Comparison of ENCODE assay signal across 29 cellular contexts in genomic region chr6:17728551-17729222, GRCh38.
"Had no signal": no experiment of that assay in that cellular context is flagged by ENCODE, and none has a peak within 500 bp of the region (broad histone marks: within the 10 kb centered on the region; RNA-seq: fewer than 3 reads in every experiment).

No MANE protein-coding gene starts in this region.

- H3K27me3 ChIP-seq: brain microvascular endothelial cell, dorsolateral prefrontal cortex, gastroesophageal sphincter had no signal

- H3K4me1 ChIP-seq: gastroesophageal sphincter had no signal

- H3K4me3 ChIP-seq: coronary artery, dorsolateral prefrontal cortex, gastroesophageal sphincter had no signal

- H3K27ac ChIP-seq: brain microvascular endothelial cell, coronary artery, dorsolateral prefrontal cortex, gastroesophageal sphincter, VCaP had no signal

- DNase-seq: activated B cell treated with CpG ODN at 0.5 μM for 24 hours; activated CD4-positive, alpha-beta T cell treated with anti-CD3 and anti-CD28 coated beads for 48 hours; activated CD4-positive, alpha-beta T cell treated with anti-CD3 and anti-CD28 coated beads, Interleukin-2, amount 50 U/mL, for 1 hour; activated CD4-positive, alpha-beta T cell treated with anti-CD3 and anti-CD28 coated beads, Interleukin-2, amount 50 U/mL, for 48 hours; activated CD8-positive, alpha-beta memory T cell treated with anti-CD3 and anti-CD28 coated beads for 24 hours; activated CD8-positive, alpha-beta T cell treated with anti-CD3 and anti-CD28 coated beads for 36 hours; activated effector memory CD4-positive, alpha-beta T cell treated with Interleukin-2 at 50 U/mL for 16 hours; activated gamma-delta T cell treated with Interleukin-2 at 50 U/mL for 16 hours; activated naive CD4-positive, alpha-beta T cell treated with anti-CD3 and anti-CD28 coated beads, Interleukin-2, amount 50 U/mL, for 16 hours; activated naive CD4-positive, alpha-beta T cell treated with Interleukin-2 at 50 U/mL for 16 hours; activated T-cell treated with anti-CD3 and anti-CD28 coated beads, Interleukin-2, amount 50 U/mL, for 4 hours; amniotic stem cell; anterior cingulate cortex; brain microvascular endothelial cell; dorsolateral prefrontal cortex; effector memory CD4-positive, alpha-beta T cell; foreskin melanocyte; T-helper 2 cell had no signal

- H3K36me3 Mint-ChIP-seq: activated naive CD8-positive, alpha-beta T cell had no signal

- H3K4me3 Mint-ChIP-seq: activated B cell treated with CpG ODN at 0.5 μM for 24 hours; activated CD8-positive, alpha-beta T cell treated with anti-CD3 and anti-CD28 coated beads for 36 hours; activated naive CD8-positive, alpha-beta T cell; activated T-cell treated with anti-CD3 and anti-CD28 coated beads, Interleukin-2, amount 50 U/mL, for 4 hours; activated T-helper 17 cell treated with anti-CD3 and anti-CD28 coated beads, Interleukin-2, amount 50 U/mL, for 72 hours; central memory CD8-positive, alpha-beta T cell; dendritic cell treated with granulocyte-macrophage colony-stimulating factor and Interleukin-4, amounts not matched to agents 40 ng/mL and 50 ng/mL, for 4 days had no signal

- FAIRE-seq: astrocyte, bronchial epithelial cell, TTC549 had no signal

- H3K36me3 ChIP-seq: brain microvascular endothelial cell, gastroesophageal sphincter had no signal

- ATAC-seq: activated CD4-positive, CD25-positive, alpha-beta regulatory T cell treated with anti-CD3 and anti-CD28 coated beads, Interleukin-2, amount 50 U/mL, for 24 hours; activated CD8-positive, alpha-beta T cell treated with anti-CD3 and anti-CD28 coated beads for 36 hours; activated T-cell treated with anti-CD3 and anti-CD28 coated beads, Interleukin-2, amount 50 U/mL, for 4 hours; activated T-helper 17 cell treated with anti-CD3 and anti-CD28 coated beads, Interleukin-2, amount 50 U/mL, for 72 hours; gastroesophageal sphincter had no signal

- H3K4me1 Mint-ChIP-seq: activated B cell treated with CpG ODN at 0.5 μM for 24 hours; activated T-helper 17 cell treated with anti-CD3 and anti-CD28 coated beads, Interleukin-2, amount 50 U/mL, for 72 hours; central memory CD8-positive, alpha-beta T cell had no signal

- H3K27ac Mint-ChIP-seq: activated B cell treated with CpG ODN at 0.5 μM for 24 hours; activated CD8-positive, alpha-beta T cell treated with anti-CD3 and anti-CD28 coated beads for 36 hours; activated naive CD8-positive, alpha-beta T cell; activated T-helper 17 cell treated with anti-CD3 and anti-CD28 coated beads, Interleukin-2, amount 50 U/mL, for 72 hours; dendritic cell treated with granulocyte-macrophage colony-stimulating factor and Interleukin-4, amounts not matched to agents 40 ng/mL and 50 ng/mL, for 4 days had no signal

- H3K9me3 ChIP-seq: gastroesophageal sphincter had no signal

- H3K9me3 Mint-ChIP-seq: activated B cell treated with CpG ODN at 0.5 μM for 24 hours; activated CD8-positive, alpha-beta T cell treated with anti-CD3 and anti-CD28 coated beads for 36 hours; activated T-helper 17 cell treated with anti-CD3 and anti-CD28 coated beads, Interleukin-2, amount 50 U/mL, for 72 hours; central memory CD8-positive, alpha-beta T cell had no signal

- H3K27me3 Mint-ChIP-seq: activated B cell treated with CpG ODN at 0.5 μM for 24 hours; activated CD8-positive, alpha-beta T cell treated with anti-CD3 and anti-CD28 coated beads for 36 hours; activated naive CD8-positive, alpha-beta T cell; activated T-helper 17 cell treated with anti-CD3 and anti-CD28 coated beads, Interleukin-2, amount 50 U/mL, for 72 hours; central memory CD8-positive, alpha-beta T cell; dendritic cell treated with granulocyte-macrophage colony-stimulating factor and Interleukin-4, amounts not matched to agents 40 ng/mL and 50 ng/mL, for 4 days had no signal
